Comparison of ENCODE assay signal across 8 cellular contexts in the genomic region with DNA sequence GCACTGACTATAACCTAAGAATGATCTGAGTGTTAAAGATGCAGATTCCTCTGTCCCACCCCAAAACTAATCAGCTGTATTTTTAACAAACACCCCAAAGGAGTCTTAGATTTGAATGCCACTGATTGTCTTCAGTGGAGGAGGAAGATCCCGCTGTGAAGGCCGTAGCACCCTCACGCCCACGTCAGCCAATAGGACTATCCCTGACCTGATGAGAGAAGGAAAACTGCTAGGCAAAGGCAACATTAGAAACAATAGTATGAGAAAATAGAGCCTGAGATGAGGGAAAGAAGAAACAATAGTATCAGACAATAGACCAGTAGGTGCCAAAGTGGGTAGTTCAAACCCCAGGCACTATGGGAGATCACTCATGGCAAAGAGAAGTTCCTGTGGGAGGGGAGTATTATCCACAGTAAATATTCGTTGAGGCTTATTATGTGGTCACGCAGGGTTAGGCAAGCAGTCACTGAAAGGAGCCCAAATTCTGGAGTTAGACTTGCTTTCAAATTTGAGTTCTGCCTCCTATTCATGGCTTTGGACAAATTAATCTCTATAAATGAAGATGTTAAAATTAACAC. TPM values are rescaled to one million over a fixed set of nuclear protein-coding genes. Genes with fewer than 3 reads are reported as not detected.
DNase-seq lines count a peak whose midpoint lies in the region; ATAC-seq and TF ChIP-seq lines count a peak whose summit lies in the region.

No MANE protein-coding gene starts in this region.

- peaks cover 31% of the 10 kb centered on the region for H3K4me1 ChIP-seq in upper lobe of right lung

- H3K36me3 Mint-ChIP-seq in activated naive CD4-positive, alpha-beta T cell treated with anti-CD3 and anti-CD28 coated beads, Interleukin-2, amount 50 U/mL, for 24 hours, result peaks cover 21% of the 10 kb centered on the region

- intact Hi-C loops in upper lobe of right lung (cut with DNase I), result loop anchor here (5.0 kb wide), 1 partner anchor 42 kb away; no protein-coding TSS in a partner anchor

- H3K27me3 Mint-ChIP-seq in activated naive CD4-positive, alpha-beta T cell treated with anti-CD3 and anti-CD28 coated beads, Interleukin-2, amount 50 U/mL, for 24 hours, result no peaks in the 10 kb centered on the region

- no peak for DNase-seq in activated naive CD4-positive, alpha-beta T cell (lab: John Stamatoyannopoulos, UW)
- DNase-seq in lung microvascular endothelial cell (ENCODE audit: low read depth in 2 of 2) (peak; percentile 28 to 68), upper lobe of right lung (no peak), GOT3 (lab: John Stamatoyannopoulos, UW) (no peak), GDM1 (lab: John Stamatoyannopoulos, UW) (no peak)
- DNase-seq in activated CD4-positive, alpha-beta T cell treated with anti-CD3 and anti-CD28 coated beads, Interleukin-2, amount 50 U/mL, for 48 hours, result no peak

- H3K27ac Mint-ChIP-seq in activated naive CD4-positive, alpha-beta T cell treated with anti-CD3 and anti-CD28 coated beads, Interleukin-2, amount 50 U/mL, for 24 hours, result peak overlapping the region; percentile 98

- H3K27me3 ChIP-seq in upper lobe of right lung, result no peaks in the 10 kb centered on the region

- ATAC-seq in upper lobe of right lung, result no peak

- peaks cover 50% of the 10 kb centered on the region for H3K4me1 Mint-ChIP-seq in activated naive CD4-positive, alpha-beta T cell treated with anti-CD3 and anti-CD28 coated beads, Interleukin-2, amount 50 U/mL, for 24 hours

- H3K4me3 Mint-ChIP-seq in activated naive CD4-positive, alpha-beta T cell treated with anti-CD3 and anti-CD28 coated beads, Interleukin-2, amount 50 U/mL, for 24 hours, result peak overlapping the region; percentile 99

- H3K36me3 ChIP-seq in upper lobe of right lung, result peaks cover 14% of the 10 kb centered on the region

- TF ChIP-seq CTCF in upper lobe of right lung (IDR thresholded peaks at IDR 0.05), result no peak

- H3K27ac ChIP-seq in angular gyrus (ENCODE audit: low read depth, low read length) (peak overlapping the region; percentile 100), upper lobe of right lung (peak overlapping the region; percentile 100)

- H3K4me3 ChIP-seq in upper lobe of right lung, result peak overlapping the region; percentile 94

- no peaks in the 10 kb centered on the region for H3K9me3 ChIP-seq in upper lobe of right lung

- H3K9me3 Mint-ChIP-seq in activated naive CD4-positive, alpha-beta T cell treated with anti-CD3 and anti-CD28 coated beads, Interleukin-2, amount 50 U/mL, for 24 hours, result no peaks in the 10 kb centered on the region

RNA-seq across cellular contexts. Expression of a gene that starts 2.8 kb away (rescaled TPM):
- 34.9 and 40.3 TPM in 2 replicates for total RNA-seq in lung microvascular endothelial cell
- total RNA-seq in upper lobe of right lung, result 337 TPM

Comparison
In these comparisons a context has a peak if more than half of its experiments do, and no peak if none do; other contexts are left out.
1. DNase-seq: peak in lung microvascular endothelial cell (2 of 2); none in activated naive CD4-positive, alpha-beta T cell (0 of 4), upper lobe of right lung (single experiment), GOT3 (single experiment), GDM1 (single experiment) and activated CD4-positive, alpha-beta T cell treated with anti-CD3 and anti-CD28 coated beads, Interleukin-2, amount 50 U/mL, for 48 hours (0 of 2).